20 cellular contexts compared by ENCODE assay signal in genomic region chr5:132023258-132024116, GRCh38. TPM values are rescaled to one million over a fixed set of nuclear protein-coding genes. Genes with fewer than 3 reads are reported as not detected.
A peak's percentile ranks its signal among the peaks of the same experiment; 100 is the strongest.
DNase-seq lines count a peak whose midpoint lies in the region; ATAC-seq, FAIRE-seq and TF ChIP-seq lines count a peak whose summit lies in the region.
"Had no signal": no experiment of that assay in that cellular context is flagged by ENCODE, and none has a peak within 500 bp of the region (broad histone marks: within the 10 kb centered on the region; RNA-seq: fewer than 3 reads in every experiment).

No MANE protein-coding gene starts in this region.

- no peak overlapping the region for H3K4me3 ChIP-seq in esophagus muscularis mucosa
- H3K4me3 ChIP-seq in HepG2 (replicated peaks in 1 of 3; ENCODE audit: insufficient read depth in 1 of 3, low read depth in 2 of 3, low read length in 3 of 3): no peak overlapping the region

- H3K9me3 ChIP-seq in esophagus muscularis mucosa (no peaks in the 10 kb centered on the region), HepG2 (ENCODE audit: low read length) (no peaks in the 10 kb centered on the region)

- no peak for TF ChIP-seq CTCF in GM10266 (IDR thresholded peaks at IDR 0.05; ENCODE audit: control insufficient read depth, insufficient read depth, low read depth, missing control alignments)
- TF ChIP-seq CTCF in esophagus muscularis mucosa (IDR thresholded peaks at IDR 0.05): no peak
- no peak for TF ChIP-seq CTCF in HepG2 (CRISPR knock-in tag; IDR thresholded peaks at IDR 0.05)

- H3K4me2 ChIP-seq in HepG2 (ENCODE audit: low read depth, low read length): no peak overlapping the region

- intact Hi-C loops in esophagus muscularis mucosa (cut with DNase I): no loop called here
- intact Hi-C loops in HepG2 (cut with micrococcal nuclease; ENCODE audit: unreplicated experiment): no loop called here

- H3K36me3 Mint-ChIP-seq in activated T-cell treated with anti-CD3 and anti-CD28 coated beads, Interleukin-2, amount 50 U/mL, for 24 hours (ENCODE audit: low read depth): no peaks in the 10 kb centered on the region
- peaks cover 8% of the 10 kb centered on the region for H3K36me3 Mint-ChIP-seq in activated CD8-positive, alpha-beta T cell treated with anti-CD3 and anti-CD28 coated beads, Interleukin-2, amount 10 ng/mL, durations not matched to agents 7 days and 5 days (ENCODE audit: low read depth)

- POLR2A ChIA-PET in activated CD8-positive, alpha-beta T cell treated with anti-CD3 and anti-CD28 coated beads, Interleukin-2, amount 10 ng/mL, durations not matched to agents 7 days and 5 days (lab: Charles Lee): interaction anchor here (0.6 kb wide), 2 partner anchors 770 to 1154 kb away, joined by 4 read pairs; no protein-coding TSS in a partner anchor
- POLR2A ChIA-PET in HepG2 (lab: Yijun Ruan, JAX): no interaction called here

- H3K27me3 Mint-ChIP-seq in activated T-cell treated with anti-CD3 and anti-CD28 coated beads, Interleukin-2, amount 50 U/mL, for 24 hours: no peaks in the 10 kb centered on the region
- peaks cover 10% of the 10 kb centered on the region for H3K27me3 Mint-ChIP-seq in activated CD8-positive, alpha-beta T cell treated with anti-CD3 and anti-CD28 coated beads, Interleukin-2, amount 10 ng/mL, durations not matched to agents 7 days and 5 days (ENCODE audit: low read depth)

- no TSS peak for BruUV-seq in HepG2 (replicated peaks; lab: Mats Ljungman, UMichigan)

- TF ChIP-seq POLR2A in esophagus muscularis mucosa (IDR thresholded peaks at IDR 0.05; ENCODE audit: low read depth) (no peak), HepG2 (IDR thresholded peaks at IDR 0.05; ENCODE audit: insufficient read depth in 1 of 2, low read depth in 2 of 2, low read length in 2 of 2) (no peak)

- 88% methylated on average over 3 of the region's 5 CpGs for WGBS in esophagus muscularis mucosa
- WGBS in HepG2 (ENCODE audit: low lambda C conversion rate): 27% methylated on average over 4 of the region's 5 CpGs

- peak; percentile 37 for DNase-seq in activated T-cell treated with anti-CD3 and anti-CD28 coated beads, Interleukin-2, amount 50 U/mL, for 24 hours
- no peak for DNase-seq in activated T-cell treated with anti-CD3 and anti-CD28 coated beads, Interleukin-2, amount 50 U/mL, for 48 hours
- peak; percentile 2 for DNase-seq in GM10266 (ENCODE audit: extremely low spot score)
- peak; percentile 19 for DNase-seq in activated CD8-positive, alpha-beta T cell treated with anti-CD3 and anti-CD28 coated beads, Interleukin-2, amount 10 ng/mL, durations not matched to agents 7 days and 5 days
- peak; percentile 72 for DNase-seq in esophagus muscularis mucosa (ENCODE audit: extremely low spot score)
- no peak for DNase-seq in HepG2 (ENCODE audit: low spot score)
- DNase-seq in SHP77 treated with DMSO at 0.1 percent for 48 hours (lab: John Stamatoyannopoulos, UW): no peak
- DNase-seq: DMS153, GOT3, KBM-7, NCI-H1436, NCI-H2029, NCI-H2171 treated with DMSO at 0.1 percent for 48 hours, NCI-H748 treated with DMSO at 0.1 percent for 48 hours, OCI-M1, RPMI8226 had no signal

- peaks cover 30% of the 10 kb centered on the region for H3K4me1 Mint-ChIP-seq in activated T-cell treated with anti-CD3 and anti-CD28 coated beads, Interleukin-2, amount 50 U/mL, for 24 hours (ENCODE audit: low read depth)
- peaks cover 43% of the 10 kb centered on the region for H3K4me1 Mint-ChIP-seq in activated CD8-positive, alpha-beta T cell treated with anti-CD3 and anti-CD28 coated beads, Interleukin-2, amount 10 ng/mL, durations not matched to agents 7 days and 5 days (ENCODE audit: low read depth)

- H3K36me3 ChIP-seq in esophagus muscularis mucosa: no peaks in the 10 kb centered on the region
- H3K36me3 ChIP-seq in HepG2 (replicated peaks in 1 of 2; ENCODE audit: control insufficient read depth in 1 of 2, insufficient read depth in 2 of 2, low read length in 2 of 2): no peaks in the 10 kb centered on the region

- H3K79me2 ChIP-seq in HepG2 (ENCODE audit: insufficient read depth, low read length): no peaks in the 10 kb centered on the region

- no peak overlapping the region for H3K27ac Mint-ChIP-seq in activated T-cell treated with anti-CD3 and anti-CD28 coated beads, Interleukin-2, amount 50 U/mL, for 24 hours
- peak overlapping the region; percentile 11 for H3K27ac Mint-ChIP-seq in activated CD8-positive, alpha-beta T cell treated with anti-CD3 and anti-CD28 coated beads, Interleukin-2, amount 10 ng/mL, durations not matched to agents 7 days and 5 days

- no peak overlapping the region for H2AFZ ChIP-seq in HepG2 (ENCODE audit: low read length)

- H3K27me3 ChIP-seq in esophagus muscularis mucosa (peaks cover 0 to 11% (median 0%) of the 10 kb centered on the region in 4 donors), HepG2 (ENCODE audit: control insufficient read depth in 1 of 2, insufficient read depth in 2 of 2, low read length in 2 of 2) (peaks cover 0 to 11% of the 10 kb centered on the region in 2 experiments; a peak in 4 of 5 replicates)

- no peaks in the 10 kb centered on the region for H4K20me1 ChIP-seq in HepG2 (ENCODE audit: insufficient read depth, low read length)

- no peak overlapping the region for H3K9ac ChIP-seq in HepG2 (ENCODE audit: insufficient read depth, low read depth, low read length)

- TF ChIP-seq RAD21 in HepG2 (CRISPR knock-in tag; IDR thresholded peaks at IDR 0.05): no peak

- H3K4me1 ChIP-seq in esophagus muscularis mucosa (no peaks in the 10 kb centered on the region), HepG2 (ENCODE audit: insufficient read depth, low read length) (no peaks in the 10 kb centered on the region)

- FAIRE-seq in HepG2 (lab: Jason Lieb, UNC): no peak

- peak overlapping the region; percentile 26 for H3K4me3 Mint-ChIP-seq in activated T-cell treated with anti-CD3 and anti-CD28 coated beads, Interleukin-2, amount 50 U/mL, for 24 hours
- no peak overlapping the region for H3K4me3 Mint-ChIP-seq in activated CD8-positive, alpha-beta T cell treated with anti-CD3 and anti-CD28 coated beads, Interleukin-2, amount 10 ng/mL, durations not matched to agents 7 days and 5 days

- in situ Hi-C loops in HepG2 (cut with HindIII; ENCODE audit: extremely low pct_ligation_motif_present, low pct_unique_long_range_greater_than_20kb): loop anchor here (25.0 kb wide), 1 partner anchor 586 kb away; no protein-coding TSS in a partner anchor

- ATAC-seq in activated CD8-positive, alpha-beta T cell treated with anti-CD3 and anti-CD28 coated beads, Interleukin-2, amount 10 ng/mL, durations not matched to agents 7 days and 5 days: no peak
- no peak for ATAC-seq in HG03175 (IDR thresholded peaks at IDR 0.05; ENCODE audit: unreplicated experiment)
- ATAC-seq in HepG2: no peak

- H3K27ac ChIP-seq in esophagus muscularis mucosa (replicated peaks in 1 of 4) (no peak overlapping the region), HepG2 (ENCODE audit: extremely low read length, insufficient read depth, low read length) (no peak overlapping the region)
- H3K27ac ChIP-seq: C4-2B had no signal

- no peaks in the 10 kb centered on the region for H3K9me3 Mint-ChIP-seq in activated T-cell treated with anti-CD3 and anti-CD28 coated beads, Interleukin-2, amount 50 U/mL, for 24 hours
- H3K9me3 Mint-ChIP-seq in activated CD8-positive, alpha-beta T cell treated with anti-CD3 and anti-CD28 coated beads, Interleukin-2, amount 10 ng/mL, durations not matched to agents 7 days and 5 days (ENCODE audit: insufficient read depth): no peaks in the 10 kb centered on the region

- CTCF ChIA-PET in activated CD8-positive, alpha-beta T cell treated with anti-CD3 and anti-CD28 coated beads, Interleukin-2, amount 10 ng/mL, durations not matched to agents 7 days and 5 days (lab: Charles Lee): interaction anchor here (1.0 to 1.3 kb wide), 3 partner anchors 16 to 434 kb away, joined by 3 to 4 read pairs (median 3); no protein-coding TSS in a partner anchor
- CTCF ChIA-PET in HepG2 (lab: Yijun Ruan, JAX; ENCODE audit: low intra/inter-chr PET ratio, low total read pairs): no interaction called here

- no peak for TF ChIP-seq EP300 in esophagus muscularis mucosa (IDR thresholded peaks at IDR 0.05)
- no peak for TF ChIP-seq EP300 in HepG2 (IDR thresholded peaks at IDR 0.05; ENCODE audit: low read depth in 2 of 2, low read length in 2 of 2)
- no peak for TF ChIP-seq EP300 in HepG2 (CRISPR knock-in tag; IDR thresholded peaks at IDR 0.05; ENCODE audit: borderline replicate concordance)

RNA-seq across cellular contexts. Expression of gene ACSL6, which starts 12.0 kb away (rescaled TPM):
- total RNA-seq in activated CD8-positive, alpha-beta T cell treated with anti-CD3 and anti-CD28 coated beads, Interleukin-2, amount 10 ng/mL, durations not matched to agents 7 days and 5 days: 10 to 100 TPM; 20.8 to 21.5 TPM
- total RNA-seq in esophagus muscularis mucosa: 1 to 10 TPM; 1.6 to 2.6 (median 1.9) TPM
- total RNA-seq in HepG2 (2016; rRNA removed; fragmentation: Illumina TruSeq; extraction: Trizol): 2.5 and 3.7 TPM in 2 replicates
- total RNA-seq in HepG2 (2016; cell fraction: cytosol; rRNA removed; fragmentation: Illumina TruSeq; extraction: Trizol; ENCODE audit: low read depth): 0.40 and 0.71 TPM in 2 replicates
- 2.5 and 3.7 TPM in 2 replicates for total RNA-seq in HepG2 (2016; cell fraction: insoluble cytoplasmic fraction; rRNA removed; fragmentation: Illumina TruSeq; extraction: Trizol)
- total RNA-seq in HepG2 (2016; cell fraction: membrane; rRNA removed; fragmentation: Illumina TruSeq; extraction: Trizol): 1.2 and 1.4 TPM in 2 replicates
- total RNA-seq in HepG2 (2016; cell fraction: nucleus; rRNA removed; fragmentation: Illumina TruSeq; extraction: Trizol): 7.7 and 9.1 TPM in 2 replicates
- 3.8 and 8.3 TPM in 2 replicates for polyA plus RNA-seq in HepG2 (2011; rRNA removed)
- 1.2 and 1.9 TPM in 2 replicates for polyA plus RNA-seq in HepG2 (2011; cell fraction: cytosol; rRNA removed)
- polyA plus RNA-seq in HepG2 (2011; cell fraction: nucleus; rRNA removed): 34.1 and 36.0 TPM in 2 replicates
- 2.4 and 4.2 TPM in 2 replicates for polyA plus RNA-seq in HepG2 (2012)
- polyA plus RNA-seq in HepG2 (2016; cell fraction: cytosol; fragmentation: Illumina TruSeq; extraction: Trizol; ENCODE audit: low read depth): 0.34 and 0.45 TPM in 2 replicates
- polyA plus RNA-seq in HepG2 (2016; cell fraction: insoluble cytoplasmic fraction; fragmentation: Illumina TruSeq; extraction: Trizol; ENCODE audit: low read depth): 1.7 and 2.1 TPM in 2 replicates
- 0.49 and 0.72 TPM in 2 replicates for polyA plus RNA-seq in HepG2 (2016; cell fraction: membrane; fragmentation: Illumina TruSeq; extraction: Trizol; ENCODE audit: low read depth)
- polyA plus RNA-seq in HepG2 (2016; cell fraction: nucleus; fragmentation: Illumina TruSeq; extraction: Trizol; ENCODE audit: insufficient read depth, low read depth): 7.7 and 7.8 TPM in 2 replicates
- 0.35 and 13.5 TPM in 2 replicates for polyA minus RNA-seq in HepG2 (2011; rRNA and poly(A)+ RNA removed; ENCODE audit: low replicate concordance)
- 0.88 and 2.8 TPM in 2 replicates for polyA minus RNA-seq in HepG2 (2011; cell fraction: cytosol; rRNA and poly(A)+ RNA removed)
- polyA minus RNA-seq in HepG2 (2011; cell fraction: nucleus; rRNA and poly(A)+ RNA removed): 11.3 and 17.3 TPM in 2 replicates
- total RNA-seq: A673 had no signal

RNA-seq across cellular contexts. Expression of gene IL3, which starts 37.0 kb away (rescaled TPM):
- total RNA-seq in activated CD8-positive, alpha-beta T cell treated with anti-CD3 and anti-CD28 coated beads, Interleukin-2, amount 10 ng/mL, durations not matched to agents 7 days and 5 days: not detected
- not detected for total RNA-seq in esophagus muscularis mucosa
- not detected in 2 replicates for total RNA-seq in HepG2 (2016; rRNA removed; fragmentation: Illumina TruSeq; extraction: Trizol)
- not detected in 2 replicates for total RNA-seq in HepG2 (2016; cell fraction: cytosol; rRNA removed; fragmentation: Illumina TruSeq; extraction: Trizol; ENCODE audit: low read depth)
- total RNA-seq in HepG2 (2016; cell fraction: insoluble cytoplasmic fraction; rRNA removed; fragmentation: Illumina TruSeq; extraction: Trizol): not detected in 2 replicates
- total RNA-seq in HepG2 (2016; cell fraction: membrane; rRNA removed; fragmentation: Illumina TruSeq; extraction: Trizol): not detected in 2 replicates
- total RNA-seq in HepG2 (2016; cell fraction: nucleus; rRNA removed; fragmentation: Illumina TruSeq; extraction: Trizol): not detected in 2 replicates
- polyA plus RNA-seq in HepG2 (2011; rRNA removed): not detected in 2 replicates
- polyA plus RNA-seq in HepG2 (2011; cell fraction: cytosol; rRNA removed): not detected in 2 replicates
- polyA plus RNA-seq in HepG2 (2011; cell fraction: nucleus; rRNA removed): not detected in 2 replicates
- polyA plus RNA-seq in HepG2 (2012): not detected in 2 replicates
- not detected in 2 replicates for polyA plus RNA-seq in HepG2 (2016; cell fraction: cytosol; fragmentation: Illumina TruSeq; extraction: Trizol; ENCODE audit: low read depth)
- polyA plus RNA-seq in HepG2 (2016; cell fraction: insoluble cytoplasmic fraction; fragmentation: Illumina TruSeq; extraction: Trizol; ENCODE audit: low read depth): not detected in 2 replicates
- polyA plus RNA-seq in HepG2 (2016; cell fraction: membrane; fragmentation: Illumina TruSeq; extraction: Trizol; ENCODE audit: low read depth): not detected in 2 replicates
- not detected in 2 replicates for polyA plus RNA-seq in HepG2 (2016; cell fraction: nucleus; fragmentation: Illumina TruSeq; extraction: Trizol; ENCODE audit: insufficient read depth, low read depth)
- polyA minus RNA-seq in HepG2 (2011; rRNA and poly(A)+ RNA removed; ENCODE audit: low replicate concordance): not detected in 2 replicates
- polyA minus RNA-seq in HepG2 (2011; cell fraction: cytosol; rRNA and poly(A)+ RNA removed): not detected in 2 replicates
- polyA minus RNA-seq in HepG2 (2011; cell fraction: nucleus; rRNA and poly(A)+ RNA removed): not detected in 2 replicates
- total RNA-seq: A673, NCI-H460 had no signal

RNA-seq across cellular contexts. Expression of gene CSF2, which starts 50.1 kb away (rescaled TPM):
- under 1 TPM; 0.55 to 0.61 TPM for total RNA-seq in activated CD8-positive, alpha-beta T cell treated with anti-CD3 and anti-CD28 coated beads, Interleukin-2, amount 10 ng/mL, durations not matched to agents 7 days and 5 days
- not detected for total RNA-seq in esophagus muscularis mucosa
- not detected in 2 replicates for total RNA-seq in HepG2 (2016; rRNA removed; fragmentation: Illumina TruSeq; extraction: Trizol)
- total RNA-seq in HepG2 (2016; cell fraction: cytosol; rRNA removed; fragmentation: Illumina TruSeq; extraction: Trizol; ENCODE audit: low read depth): not detected in 2 replicates
- not detected in 2 replicates for total RNA-seq in HepG2 (2016; cell fraction: insoluble cytoplasmic fraction; rRNA removed; fragmentation: Illumina TruSeq; extraction: Trizol)
- not detected in 2 replicates for total RNA-seq in HepG2 (2016; cell fraction: membrane; rRNA removed; fragmentation: Illumina TruSeq; extraction: Trizol)
- not detected in 2 replicates for total RNA-seq in HepG2 (2016; cell fraction: nucleus; rRNA removed; fragmentation: Illumina TruSeq; extraction: Trizol)
- not detected in 2 replicates for polyA plus RNA-seq in HepG2 (2011; rRNA removed)
- not detected in 2 replicates for polyA plus RNA-seq in HepG2 (2011; cell fraction: cytosol; rRNA removed)
- polyA plus RNA-seq in HepG2 (2011; cell fraction: nucleus; rRNA removed): not detected in 2 replicates
- not detected in 2 replicates for polyA plus RNA-seq in HepG2 (2012)
- not detected in 2 replicates for polyA plus RNA-seq in HepG2 (2016; cell fraction: cytosol; fragmentation: Illumina TruSeq; extraction: Trizol; ENCODE audit: low read depth)
- polyA plus RNA-seq in HepG2 (2016; cell fraction: insoluble cytoplasmic fraction; fragmentation: Illumina TruSeq; extraction: Trizol; ENCODE audit: low read depth): not detected in 2 replicates
- not detected in 2 replicates for polyA plus RNA-seq in HepG2 (2016; cell fraction: membrane; fragmentation: Illumina TruSeq; extraction: Trizol; ENCODE audit: low read depth)
- not detected in 2 replicates for polyA plus RNA-seq in HepG2 (2016; cell fraction: nucleus; fragmentation: Illumina TruSeq; extraction: Trizol; ENCODE audit: insufficient read depth, low read depth)
- polyA minus RNA-seq in HepG2 (2011; rRNA and poly(A)+ RNA removed; ENCODE audit: low replicate concordance): not detected in 2 replicates
- not detected in 2 replicates for polyA minus RNA-seq in HepG2 (2011; cell fraction: cytosol; rRNA and poly(A)+ RNA removed)
- polyA minus RNA-seq in HepG2 (2011; cell fraction: nucleus; rRNA and poly(A)+ RNA removed): not detected in 2 replicates
- total RNA-seq: A673, NCI-H460 had no signal

Comparison
In these comparisons a context has a peak if more than half of its experiments do, and no peak if none do; other contexts are left out.
1. DNase-seq: peak in activated T-cell treated with anti-CD3 and anti-CD28 coated beads, Interleukin-2, amount 50 U/mL, for 24 hours (single experiment), GM10266 (single experiment), activated CD8-positive, alpha-beta T cell treated with anti-CD3 and anti-CD28 coated beads, Interleukin-2, amount 10 ng/mL, durations not matched to agents 7 days and 5 days (single experiment) and esophagus muscularis mucosa (single experiment); none in activated T-cell treated with anti-CD3 and anti-CD28 coated beads, Interleukin-2, amount 50 U/mL, for 48 hours (0 of 2), HepG2 (single experiment) and SHP77 treated with DMSO at 0.1 percent for 48 hours (single experiment).